Comparison of ENCODE assay signal across 34 cellular contexts in genomic region chr6:76222189-76222588, GRCh38.
"Had no signal": no experiment of that assay in that cellular context is flagged by ENCODE, and none has a peak within 500 bp of the region (broad histone marks: within the 10 kb centered on the region; RNA-seq: fewer than 3 reads in every experiment).

No MANE protein-coding gene starts in this region.

- H3K9ac ChIP-seq: KMS-11 had no signal

- H3K27ac ChIP-seq: KMS-11 had no signal

- DNase-seq: Karpas-422, Kasumi-1, KBM-7, KG1, MG63, MV-4-11, NCI-H1048, NCI-H1092, NCI-H1092 treated with DMSO at 0.1 percent for 48 hours, NCI-H1105, NCI-H1105 treated with DMSO at 0.1 percent for 48 hours, NCI-H1417, NCI-H1417 treated with DMSO at 0.1 percent for 48 hours, NCI-H1436, NCI-H1436 treated with DMSO at 0.1 percent for 48 hours, NCI-H146, NCI-H1694, NCI-H1694 treated with DMSO at 0.1 percent for 48 hours, NCI-H187, NCI-H187 treated with DMSO at 0.1 percent for 48 hours, NCI-H1930, NCI-H2029, NCI-H2029 treated with DMSO at 0.1 percent for 48 hours, NCI-H2081, NCI-H2081 treated with DMSO at 0.1 percent for 48 hours, NCI-H2107, NCI-H2171, NCI-H2171 treated with DMSO at 0.1 percent for 48 hours, NCI-H2227 treated with DMSO at 0.1 percent for 48 hours, NCI-H226, NCI-H345, NCI-H446, NCI-H446 treated with DMSO at 0.1 percent for 48 hours had no signal

- H3K27me3 ChIP-seq: MG63 had no signal

- H3K4me2 ChIP-seq: KMS-11 had no signal

- H3K36me3 ChIP-seq: MG63 had no signal

- H3K9me3 ChIP-seq: MG63 had no signal

- H3K4me3 ChIP-seq: MG63 had no signal
